In the genomic region with DNA sequence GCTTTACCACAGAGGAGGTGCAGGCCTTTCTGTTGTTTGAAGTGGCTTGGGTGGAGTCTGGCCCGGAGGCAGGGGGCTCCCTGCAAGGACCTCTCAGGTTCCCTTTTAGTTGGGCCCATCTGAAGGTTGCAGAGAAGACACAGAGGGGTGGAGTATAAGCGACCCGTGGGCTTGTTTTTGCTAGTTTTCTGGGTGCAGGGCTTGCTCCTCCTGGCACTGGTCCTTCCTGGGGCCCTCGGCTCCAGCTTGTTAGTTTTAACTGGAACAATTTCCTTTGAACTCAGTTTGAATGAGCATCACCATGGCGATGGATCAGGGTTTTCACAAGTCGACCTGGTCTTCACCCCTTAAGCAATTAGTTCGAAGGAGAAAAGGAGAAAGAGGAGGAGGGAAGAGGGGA, we compare ENCODE assay signal across 11 cellular contexts. TPM values are rescaled to one million over a fixed set of nuclear protein-coding genes. Genes with fewer than 3 reads are reported as not detected.
DNase-seq lines count a peak whose midpoint lies in the region; ATAC-seq and TF ChIP-seq lines count a peak whose summit lies in the region.
"Had no signal": no experiment of that assay in that cellular context is flagged by ENCODE, and none has a peak within 500 bp of the region (broad histone marks: within the 10 kb centered on the region; RNA-seq: fewer than 3 reads in every experiment).

No MANE protein-coding gene starts in this region.

- H4K91ac ChIP-seq in neuronal stem cell (ENCODE audit: low read depth, low read length, poor library complexity), result no peak overlapping the region

- no peak for TF ChIP-seq POLR2A in esophagus squamous epithelium (IDR thresholded peaks at IDR 0.05)

- no peak overlapping the region for H3K9ac ChIP-seq in neuronal stem cell (ENCODE audit: low read depth, low read length, poor library complexity)

- no peak overlapping the region for H3K23ac ChIP-seq in neuronal stem cell (ENCODE audit: low read depth, low read length, poor library complexity)

- no peak overlapping the region for H2BK15ac ChIP-seq in neuronal stem cell (ENCODE audit: low read length)

- H3K4me3 Mint-ChIP-seq in type B pancreatic cell, result peak overlapping the region; percentile 52

- peak overlapping the region; percentile 33 for H3K27ac Mint-ChIP-seq in type B pancreatic cell

- H4K8ac ChIP-seq in neuronal stem cell (ENCODE audit: low read depth, low read length), result no peak overlapping the region

- H3K4me1 ChIP-seq in esophagus squamous epithelium (peaks cover 5 to 84% (median 50%) of the 10 kb centered on the region in 3 donors), neuronal stem cell (ENCODE audit: control insufficient read depth in 2 of 2, insufficient read depth in 1 of 2, low read depth in 1 of 2, low read length in 2 of 2) (peaks cover 53 to 57% of the 10 kb centered on the region in 2 donors), BE2C (peaks cover 8% of the 10 kb centered on the region)

- H3K4ac ChIP-seq in neuronal stem cell (ENCODE audit: low read length), result no peak overlapping the region

- TF ChIP-seq CTCF in esophagus squamous epithelium (IDR thresholded peaks at IDR 0.05), result no peak
- TF ChIP-seq CTCF in type B pancreatic cell (conservative IDR thresholded peaks at IDR 0.05), result no peak
- no peak for TF ChIP-seq CTCF in BE2C (IDR thresholded peaks at IDR 0.05; ENCODE audit: low read depth, low read length)

- H2AFZ ChIP-seq in neuronal stem cell (ENCODE audit: low read length), result peak overlapping the region; percentile 47

- DNase-seq in cardiac septum (ENCODE audit: low spot score) (peak; percentile 26), left ventricle myocardium superior (no peak), esophagus squamous epithelium (lab: John Stamatoyannopoulos, UW) (no peak), neuronal stem cell (ENCODE audit: low spot score) (no peak), type B pancreatic cell (ENCODE audit: extremely low spot score, unreplicated experiment) (peak; percentile 60), BE2C (no peak)
- DNase-seq: retina; stimulated activated CD4-positive, alpha-beta T cell treated with anti-CD3 and anti-CD28 coated beads, Interleukin-2, amount 100 ng/mL, for 48 hours had no signal

- H3K27ac ChIP-seq in esophagus squamous epithelium, result peak overlapping the region in 3 of 4 donors; percentile 7 to 85 (median 32)
- H3K27ac ChIP-seq in neuronal stem cell (replicated peaks; ENCODE audit: low read length), result no peak overlapping the region

- H3K36me3 Mint-ChIP-seq in type B pancreatic cell, result no peaks in the 10 kb centered on the region

- H3K14ac ChIP-seq in neuronal stem cell (ENCODE audit: low read length), result no peak overlapping the region

- H3K4me1 Mint-ChIP-seq in type B pancreatic cell (ENCODE audit: unreplicated experiment), result peaks cover 67% of the 10 kb centered on the region

- peak overlapping the region; percentile 7 for H3K18ac ChIP-seq in neuronal stem cell (ENCODE audit: low read length)

- H3K4me3 ChIP-seq in esophagus squamous epithelium, result no peak overlapping the region
- H3K4me3 ChIP-seq in neuronal stem cell (ENCODE audit: low read length in 2 of 2), result no peak overlapping the region
- no peak overlapping the region for H3K4me3 ChIP-seq in BE2C (ENCODE audit: low read depth, low read length)

- H3K79me1 ChIP-seq in neuronal stem cell (ENCODE audit: low read depth, low read length), result no peaks in the 10 kb centered on the region

- intact Hi-C loops in cardiac septum (cut with DNase I), result no loop called here
- intact Hi-C loops in left ventricle myocardium superior (cut with micrococcal nuclease), result no loop called here
- intact Hi-C loops in esophagus squamous epithelium (cut with DNase I), result no loop called here

- H2BK12ac ChIP-seq in neuronal stem cell (ENCODE audit: low read length), result no peak overlapping the region

- H3K27me3 ChIP-seq in esophagus squamous epithelium, result peaks cover 0 to 3% (median 0%) of the 10 kb centered on the region in 4 donors
- H3K27me3 ChIP-seq in neuronal stem cell (ENCODE audit: control insufficient read depth in 3 of 3, insufficient read depth in 3 of 3, low read depth in 1 of 3, low read length in 3 of 3), result no peaks in the 10 kb centered on the region
- H3K27me3 ChIP-seq in BE2C, result no peaks in the 10 kb centered on the region

- peaks cover 10% of the 10 kb centered on the region for H3K27me3 Mint-ChIP-seq in type B pancreatic cell

- H2AK5ac ChIP-seq in neuronal stem cell (ENCODE audit: low read depth, low read length), result peak overlapping the region; percentile 44

- H3K36me3 ChIP-seq in esophagus squamous epithelium (no peaks in the 10 kb centered on the region), neuronal stem cell (replicated peaks in 1 of 2; ENCODE audit: control insufficient read depth in 2 of 2, insufficient read depth in 2 of 2, low read length in 2 of 2) (no peaks in the 10 kb centered on the region), BE2C (no peaks in the 10 kb centered on the region)

- ATAC-seq in left ventricle myocardium superior (no peak), HG02571 (IDR thresholded peaks at IDR 0.05; ENCODE audit: unreplicated experiment) (no peak), GM19023 (IDR thresholded peaks at IDR 0.05; ENCODE audit: unreplicated experiment) (no peak)

- WGBS in esophagus squamous epithelium, 2 donors, result 29 to 39% methylated on average over 4 to 7 of the region's 7 CpGs
- WGBS in neuronal stem cell (ENCODE audit: extremely low coverage in 2 of 2, insufficient read length in 2 of 2, insufficient replicate concordance in 1 of 2), 2 donors, result no CpG with 5 or more reads among the region's 7 CpGs

- no peak overlapping the region for H2BK120ac ChIP-seq in neuronal stem cell (ENCODE audit: low read depth, low read length)

- no peak overlapping the region for H2BK5ac ChIP-seq in neuronal stem cell (ENCODE audit: low read length)

- no peaks in the 10 kb centered on the region for H3K9me3 Mint-ChIP-seq in type B pancreatic cell

- no peak overlapping the region for H3K4me2 ChIP-seq in neuronal stem cell (ENCODE audit: insufficient read depth, low read length, poor library complexity, severe bottlenecking)

- H3K9me3 ChIP-seq in esophagus squamous epithelium (no peaks in the 10 kb centered on the region), neuronal stem cell (replicated peaks in 1 of 2; ENCODE audit: control insufficient read depth in 2 of 2, insufficient read depth in 1 of 2, low read depth in 1 of 2, low read length in 2 of 2) (no peaks in the 10 kb centered on the region), BE2C (no peaks in the 10 kb centered on the region)

RNA-seq across cellular contexts. Expression of gene OAF, which starts 28.5 kb away (rescaled TPM):
- total RNA-seq in cardiac septum, result 17.8 TPM
- 27.9 TPM for total RNA-seq in left ventricle myocardium superior
- 10 to 100 TPM in 3 of 4 donors, 1 to 10 TPM in 1; 7.4 to 49.0 (median 14.3) TPM for total RNA-seq in esophagus squamous epithelium
- polyA plus RNA-seq in neuronal stem cell (2013, experiment 1 of 2), result 2.1 TPM
- polyA plus RNA-seq in neuronal stem cell (2013, experiment 2 of 2), result 2.0 TPM
- total RNA-seq in type B pancreatic cell (ENCODE audit: low replicate concordance), result 17.1 and 67.5 TPM in 2 replicates
- 43.1 TPM for polyA plus RNA-seq in BE2C (2012; ENCODE audit: insufficient read depth, insufficient read length, low read depth)

RNA-seq across cellular contexts. Expression of gene TRIM29, which starts 44.4 kb away (rescaled TPM):
- total RNA-seq in cardiac septum (not detected), left ventricle myocardium superior (0.50 TPM), esophagus squamous epithelium (1,000 to 10,000 TPM in 1 of 4 donors, 100 to 1,000 TPM in 3; 691 to 1,472 (median 816) TPM), type B pancreatic cell (ENCODE audit: low replicate concordance) (56.7 and 207 TPM in 2 replicates)
- 0.03 TPM for polyA plus RNA-seq in neuronal stem cell (2013, experiment 1 of 2)
- not detected for polyA plus RNA-seq in neuronal stem cell (2013, experiment 2 of 2)
- 1.8 TPM for polyA plus RNA-seq in BE2C (2012; ENCODE audit: insufficient read depth, insufficient read length, low read depth)
- total RNA-seq: glomerular endothelial cell had no signal

RNA-seq across cellular contexts. Expression of gene POU2F3, which starts 57.6 kb away (rescaled TPM):
- total RNA-seq in cardiac septum (not detected), left ventricle myocardium superior (not detected), esophagus squamous epithelium (1 to 10 TPM in 3 of 4 donors, not detected in 1; 1.1 to 2.9 (median 1.5) TPM), type B pancreatic cell (ENCODE audit: low replicate concordance) (1.4 and 4.3 TPM in 2 replicates)
- polyA plus RNA-seq in neuronal stem cell (2013, experiment 1 of 2), result 0.03 TPM
- polyA plus RNA-seq in neuronal stem cell (2013, experiment 2 of 2), result 0.03 TPM
- polyA plus RNA-seq in BE2C (2012; ENCODE audit: insufficient read depth, insufficient read length, low read depth), result not detected
- total RNA-seq: glomerular endothelial cell had no signal

Comparison
In these comparisons a context has a peak if more than half of its experiments do, and no peak if none do; other contexts are left out.
1. DNase-seq: peak in cardiac septum (single experiment) and type B pancreatic cell (single experiment); none in left ventricle myocardium superior (single experiment), esophagus squamous epithelium (single experiment), neuronal stem cell (single experiment) and BE2C (single experiment).
2. RNA of gene TRIM29, which starts 44.4 kb away (total RNA-seq): 691 to 1,472 TPM in esophagus squamous epithelium and 56.7 to 207 TPM in type B pancreatic cell; 0.50 TPM in left ventricle myocardium superior (single experiment) and not detected in cardiac septum (single experiment); every median in the first group is over 10 times any median in the second.